ENCODE assay signal across 27 cellular contexts in genomic region chr13:54387607-54388006, GRCh38.
"Had no signal": no experiment of that assay in that cellular context is flagged by ENCODE, and none has a peak within 500 bp of the region (broad histone marks: within the 10 kb centered on the region; RNA-seq: fewer than 3 reads in every experiment).

No MANE protein-coding gene starts in this region.

- H2AFZ ChIP-seq: parathyroid adenoma had no signal

- H3K9me3 ChIP-seq: lower lobe of right lung, neutrophil, prostate gland, right atrium auricular region, suprapubic skin had no signal

- FAIRE-seq: colon, frontal cortex had no signal

- H3K4me1 ChIP-seq: lower lobe of right lung, parathyroid adenoma, prostate gland, right atrium auricular region, suprapubic skin had no signal

- H3K4me1 Mint-ChIP-seq: immature natural killer cell; natural killer cell; neural crest cell; stimulated activated naive CD8-positive, alpha-beta T cell treated with anti-CD3 and anti-CD28 coated beads, Interleukin-15, amount 100 ng/mL, for 72 hours had no signal

- H3K4me2 ChIP-seq: smooth muscle cell had no signal

- ATAC-seq: left colon; left ventricle myocardium superior; lower lobe of right lung; natural killer cell; sciatic nerve; stimulated activated naive CD8-positive, alpha-beta T cell treated with anti-CD3 and anti-CD28 coated beads, Interleukin-15, amount 100 ng/mL, for 72 hours had no signal

- H3K4me3 Mint-ChIP-seq: immature natural killer cell; natural killer cell; neural crest cell; stimulated activated naive CD8-positive, alpha-beta T cell treated with anti-CD3 and anti-CD28 coated beads, Interleukin-15, amount 100 ng/mL, for 72 hours had no signal

- H3K4me3 ChIP-seq: dorsolateral prefrontal cortex, lower lobe of right lung, prostate gland, right atrium auricular region, smooth muscle cell, suprapubic skin had no signal

- H3K27ac Mint-ChIP-seq: immature natural killer cell; natural killer cell; stimulated activated naive CD8-positive, alpha-beta T cell treated with anti-CD3 and anti-CD28 coated beads, Interleukin-15, amount 100 ng/mL, for 72 hours had no signal

- DNase-seq: dorsolateral prefrontal cortex; effector CD4-positive, alpha-beta T cell; head of caudate nucleus; immature natural killer cell; islet precursor cell; kidney glomerular epithelial cell; left colon; left ventricle myocardium superior; lower lobe of right lung; natural killer cell; stimulated activated CD4-positive, alpha-beta T cell treated with anti-CD3 and anti-CD28 coated beads, Interleukin-12 subunit alpha, Interleukin-12 subunit beta, amount 100 ng/mL, for 4 hours; stimulated activated CD4-positive, alpha-beta T cell treated with anti-CD3 and anti-CD28 coated beads, Interleukin-1b, Interleukin-23, amount 100 ng/mL, for 48 hours; stimulated activated CD4-positive, alpha-beta T cell treated with anti-CD3 and anti-CD28 coated beads, Interleukin-4, amount 100 ng/mL, for 1 hour; stimulated activated CD8-positive, alpha-beta memory T cell treated with anti-CD3 and anti-CD28 coated beads, Interleukin-4, amount 100 ng/mL, for 48 hours; stimulated activated naive CD4-positive, alpha-beta T cell; stimulated activated naive CD8-positive, alpha-beta T cell treated with anti-CD3 and anti-CD28 coated beads, Interleukin-15, amount 100 ng/mL, for 72 hours; trophoblast cell had no signal

- H3K27ac ChIP-seq: dorsolateral prefrontal cortex, lower lobe of right lung, neutrophil, parathyroid adenoma, prostate gland, right atrium auricular region, suprapubic skin had no signal

- H3K27me3 ChIP-seq: dorsolateral prefrontal cortex, neutrophil, right atrium auricular region, suprapubic skin had no signal

- H3K79me2 ChIP-seq: parathyroid adenoma had no signal

- H3K36me3 Mint-ChIP-seq: immature natural killer cell, natural killer cell had no signal

- H3K36me3 ChIP-seq: lower lobe of right lung, neutrophil, prostate gland, right atrium auricular region, suprapubic skin had no signal

- H3K27me3 Mint-ChIP-seq: stimulated activated naive CD8-positive, alpha-beta T cell treated with anti-CD3 and anti-CD28 coated beads, Interleukin-15, amount 100 ng/mL, for 72 hours had no signal
